In genomic region chr21:39674794-39675193, GRCh38 we compare ENCODE assay signal across 1 cellular context.
TF ChIP-seq lines count a peak whose summit lies in the region.

No MANE protein-coding gene starts in this region.

TF ChIP-seq in A549, 52 proteins besides CTCF, POLR2A, EP300 and RAD21:
- TF ChIP-seq MYC (IDR thresholded peaks at IDR 0.05; ENCODE audit: borderline replicate concordance, low read length) = no peak
- TF ChIP-seq MAFK (IDR thresholded peaks at IDR 0.05; ENCODE audit: partially characterized antibody) = no peak
- no peak for TF ChIP-seq CHD4 (IDR thresholded peaks at IDR 0.05; ENCODE audit: borderline replicate concordance)
- TF ChIP-seq, protein P1, sequence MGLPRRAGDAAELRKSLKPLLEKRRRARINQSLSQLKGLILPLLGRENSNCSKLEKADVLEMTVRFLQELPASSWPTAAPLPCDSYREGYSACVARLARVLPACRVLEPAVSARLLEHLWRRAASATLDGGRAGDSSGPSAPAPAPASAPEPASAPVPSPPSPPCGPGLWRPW (IDR thresholded peaks at IDR 0.05) = no peak
- TF ChIP-seq ZSCAN20 (CRISPR knock-in tag; IDR thresholded peaks at IDR 0.05) = no peak
